In genomic region chr10:77970869-77971803, GRCh38 we compare ENCODE assay signal across 1 cellular context.
A peak's percentile ranks its signal among the peaks of the same experiment; 100 is the strongest.
TF ChIP-seq lines count a peak whose summit lies in the region.

No MANE protein-coding gene starts in this region.

TF ChIP-seq in A549, 52 proteins besides CTCF, POLR2A, EP300 and RAD21 (continued from another document):
- 0 out of 2 replicates have a peak, but pooled peaks have one; percentile 28 for TF ChIP-seq GATA3 (IDR thresholded peaks at IDR 0.05; ENCODE audit: borderline replicate concordance)
